ENCODE assay signal across 1 cellular context in the genomic region with DNA sequence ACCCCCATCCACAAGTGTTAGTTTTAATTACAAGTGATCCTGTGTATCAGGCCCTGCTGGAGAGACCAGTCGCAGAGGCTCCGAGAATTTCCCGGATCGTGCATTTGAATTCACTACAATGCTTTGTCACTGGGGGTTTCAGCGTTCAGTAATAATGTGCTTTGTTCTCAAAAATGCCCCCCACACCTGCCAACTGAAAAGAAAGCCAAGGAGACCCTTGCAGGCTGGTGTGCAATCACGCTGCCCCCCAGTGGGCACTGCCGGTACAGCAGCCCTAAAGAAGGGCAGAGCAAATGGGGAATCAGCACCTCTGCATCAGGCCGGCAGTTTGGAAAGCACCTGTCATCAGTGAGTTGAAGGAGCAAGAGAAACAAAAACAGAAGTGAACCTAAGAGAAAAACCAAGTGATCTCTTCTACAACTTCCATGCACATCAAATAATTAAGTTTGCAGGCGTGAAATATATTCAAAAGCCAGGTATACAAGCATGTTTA.
TF ChIP-seq lines count a peak whose summit lies in the region.

No MANE protein-coding gene starts in this region.

TF ChIP-seq in GM23338, 12 proteins besides CTCF, POLR2A, EP300 and RAD21 (continued from another document):
- TF ChIP-seq, protein P1, sequence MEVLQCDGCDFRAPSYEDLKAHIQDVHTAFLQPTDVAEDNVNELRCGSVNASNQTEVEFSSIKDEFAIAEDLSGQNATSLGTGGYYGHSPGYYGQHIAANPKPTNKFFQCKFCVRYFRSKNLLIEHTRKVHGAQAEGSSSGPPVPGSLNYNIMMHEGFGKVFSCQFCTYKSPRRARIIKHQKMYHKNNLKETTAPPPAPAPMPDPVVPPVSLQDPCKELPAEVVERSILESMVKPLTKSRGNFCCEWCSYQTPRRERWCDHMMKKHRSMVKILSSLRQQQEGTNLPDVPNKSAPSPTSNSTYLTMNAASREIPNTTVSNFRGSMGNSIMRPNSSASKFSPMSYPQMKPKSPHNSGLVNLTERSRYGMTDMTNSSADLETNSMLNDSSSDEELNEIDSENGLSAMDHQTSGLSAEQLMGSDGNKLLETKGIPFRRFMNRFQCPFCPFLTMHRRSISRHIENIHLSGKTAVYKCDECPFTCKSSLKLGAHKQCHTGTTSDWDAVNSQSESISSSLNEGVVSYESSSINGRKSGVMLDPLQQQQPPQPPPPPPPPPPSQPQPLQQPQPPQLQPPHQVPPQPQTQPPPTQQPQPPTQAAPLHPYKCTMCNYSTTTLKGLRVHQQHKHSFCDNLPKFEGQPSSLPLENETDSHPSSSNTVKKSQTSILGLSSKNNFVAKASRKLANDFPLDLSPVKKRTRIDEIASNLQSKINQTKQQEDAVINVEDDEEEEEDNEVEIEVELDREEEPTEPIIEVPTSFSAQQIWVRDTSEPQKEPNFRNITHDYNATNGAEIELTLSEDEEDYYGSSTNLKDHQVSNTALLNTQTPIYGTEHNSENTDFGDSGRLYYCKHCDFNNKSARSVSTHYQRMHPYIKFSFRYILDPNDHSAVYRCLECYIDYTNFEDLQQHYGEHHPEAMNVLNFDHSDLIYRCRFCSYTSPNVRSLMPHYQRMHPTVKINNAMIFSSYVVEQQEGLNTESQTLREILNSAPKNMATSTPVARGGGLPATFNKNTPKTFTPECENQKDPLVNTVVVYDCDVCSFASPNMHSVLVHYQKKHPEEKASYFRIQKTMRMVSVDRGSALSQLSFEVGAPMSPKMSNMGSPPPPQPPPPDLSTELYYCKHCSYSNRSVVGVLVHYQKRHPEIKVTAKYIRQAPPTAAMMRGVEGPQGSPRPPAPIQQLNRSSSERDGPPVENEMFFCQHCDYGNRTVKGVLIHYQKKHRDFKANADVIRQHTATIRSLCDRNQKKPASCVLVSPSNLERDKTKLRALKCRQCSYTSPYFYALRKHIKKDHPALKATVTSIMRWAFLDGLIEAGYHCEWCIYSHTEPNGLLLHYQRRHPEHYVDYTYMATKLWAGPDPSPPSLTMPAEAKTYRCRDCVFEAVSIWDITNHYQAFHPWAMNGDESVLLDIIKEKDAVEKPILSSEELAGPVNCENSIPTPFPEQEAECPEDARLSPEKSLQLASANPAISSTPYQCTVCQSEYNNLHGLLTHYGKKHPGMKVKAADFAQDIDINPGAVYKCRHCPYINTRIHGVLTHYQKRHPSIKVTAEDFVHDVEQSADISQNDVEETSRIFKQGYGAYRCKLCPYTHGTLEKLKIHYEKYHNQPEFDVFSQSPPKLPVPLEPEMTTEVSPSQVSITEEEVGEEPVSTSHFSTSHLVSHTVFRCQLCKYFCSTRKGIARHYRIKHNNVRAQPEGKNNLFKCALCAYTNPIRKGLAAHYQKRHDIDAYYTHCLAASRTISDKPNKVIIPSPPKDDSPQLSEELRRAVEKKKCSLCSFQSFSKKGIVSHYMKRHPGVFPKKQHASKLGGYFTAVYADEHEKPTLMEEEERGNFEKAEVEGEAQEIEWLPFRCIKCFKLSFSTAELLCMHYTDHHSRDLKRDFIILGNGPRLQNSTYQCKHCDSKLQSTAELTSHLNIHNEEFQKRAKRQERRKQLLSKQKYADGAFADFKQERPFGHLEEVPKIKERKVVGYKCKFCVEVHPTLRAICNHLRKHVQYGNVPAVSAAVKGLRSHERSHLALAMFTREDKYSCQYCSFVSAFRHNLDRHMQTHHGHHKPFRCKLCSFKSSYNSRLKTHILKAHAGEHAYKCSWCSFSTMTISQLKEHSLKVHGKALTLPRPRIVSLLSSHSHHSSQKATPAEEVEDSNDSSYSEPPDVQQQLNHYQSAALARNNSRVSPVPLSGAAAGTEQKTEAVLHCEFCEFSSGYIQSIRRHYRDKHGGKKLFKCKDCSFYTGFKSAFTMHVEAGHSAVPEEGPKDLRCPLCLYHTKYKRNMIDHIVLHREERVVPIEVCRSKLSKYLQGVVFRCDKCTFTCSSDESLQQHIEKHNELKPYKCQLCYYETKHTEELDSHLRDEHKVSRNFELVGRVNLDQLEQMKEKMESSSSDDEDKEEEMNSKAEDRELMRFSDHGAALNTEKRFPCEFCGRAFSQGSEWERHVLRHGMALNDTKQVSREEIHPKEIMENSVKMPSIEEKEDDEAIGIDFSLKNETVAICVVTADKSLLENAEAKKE (CRISPR knock-in tag; IDR thresholded peaks at IDR 0.05), result no peak
- TF ChIP-seq ZNF331 (CRISPR knock-in tag; IDR thresholded peaks at IDR 0.05; ENCODE audit: low read depth) (no peak), EZH2 (IDR thresholded peaks at IDR 0.05; ENCODE audit: low read depth, unreplicated experiment) (no peak), ZNF114 (CRISPR knock-in tag; IDR thresholded peaks at IDR 0.05) (no peak), NANOG (IDR thresholded peaks at IDR 0.05; ENCODE audit: borderline replicate concordance) (no peak)
